In the genomic region with DNA sequence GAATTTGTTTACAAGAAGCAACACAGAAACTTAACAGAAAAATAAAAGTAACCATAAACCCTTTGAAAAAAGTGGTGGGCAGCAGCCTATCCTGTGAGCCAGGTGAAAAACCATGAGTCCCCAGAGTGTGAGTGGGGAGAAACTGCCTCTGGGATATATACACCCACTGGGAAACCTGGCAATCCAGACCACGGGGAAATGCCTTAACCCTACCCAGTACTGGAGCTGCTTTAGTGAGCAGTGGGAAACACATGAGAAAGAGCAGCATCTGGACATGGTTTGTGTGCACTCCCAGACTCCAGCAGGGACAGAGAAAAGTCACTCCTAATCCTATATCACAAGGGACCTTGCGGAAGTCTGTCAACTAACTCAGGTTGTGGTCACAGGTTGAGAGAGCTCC, we compare ENCODE assay signal across 9 cellular contexts. TPM values are rescaled to one million over a fixed set of nuclear protein-coding genes. Genes with fewer than 3 reads are reported as not detected.
"Had no signal": no experiment of that assay in that cellular context is flagged by ENCODE, and none has a peak within 500 bp of the region (broad histone marks: within the 10 kb centered on the region; RNA-seq: fewer than 3 reads in every experiment).

No MANE protein-coding gene starts in this region.

- ATAC-seq: K562 had no signal

- H2AFZ ChIP-seq: GM23248 had no signal

- H3K4me3 ChIP-seq: GM23248, K562 had no signal

- H3K27ac ChIP-seq: GM23248 had no signal

- DNase-seq: GM23248, GOT3, H7, HCEC 1CT, IMR-90, KG1 had no signal

- H3K9ac ChIP-seq: GM23248 had no signal

RNA-seq across cellular contexts. Expression of gene UGT2A2, which starts 39.4 kb away (rescaled TPM):
- total RNA-seq: GM23248, H4, HT1080, IMR-90, K562 had no signal
- polyA plus RNA-seq: GM23248, IMR-90, K562 had no signal

RNA-seq across cellular contexts. Expression of gene UGT2A1, which starts 53.0 kb away (rescaled TPM):
- total RNA-seq: GM23248, H4, HT1080, IMR-90, K562 had no signal
- polyA plus RNA-seq: GM23248, IMR-90 had no signal
